8 cellular contexts compared by ENCODE assay signal in the genomic region with DNA sequence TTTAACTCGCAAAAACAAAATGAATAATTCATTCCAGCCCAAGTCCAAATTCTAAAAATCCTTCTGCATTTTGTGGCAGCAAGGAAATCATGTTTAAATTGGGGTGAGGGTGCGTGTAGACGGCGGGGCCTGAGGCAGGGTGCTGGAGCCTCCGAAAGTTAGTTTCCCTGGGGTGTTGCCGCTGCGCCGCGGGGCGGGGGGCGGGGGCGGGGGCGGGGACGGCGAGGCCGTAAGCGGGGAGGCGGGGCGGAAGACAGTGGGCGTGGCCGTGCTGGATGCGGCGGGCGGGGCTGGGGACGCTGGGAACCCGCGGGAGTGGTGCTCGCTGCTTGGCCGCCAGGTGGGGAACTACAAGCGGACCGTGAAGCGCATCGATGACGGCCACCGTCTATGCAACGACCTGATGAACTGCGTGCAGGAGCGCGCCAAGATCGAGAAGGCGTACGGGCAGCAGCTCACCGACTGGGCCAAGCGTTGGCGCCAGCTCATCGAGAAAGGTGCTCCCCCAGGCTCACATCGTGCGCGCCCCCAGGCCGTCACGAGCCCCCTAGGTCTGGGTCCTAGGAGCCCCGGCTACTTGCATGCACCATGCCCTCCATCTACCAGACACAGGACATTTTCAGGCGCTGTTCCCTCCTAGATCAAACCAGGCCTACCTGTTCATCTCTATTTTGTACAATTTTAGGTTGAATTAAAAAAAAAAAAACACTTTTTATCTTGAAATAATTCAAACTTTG. TPM values are rescaled to one million over a fixed set of nuclear protein-coding genes. Genes with fewer than 3 reads are reported as not detected.
DNase-seq lines count a peak whose midpoint lies in the region; ATAC-seq and TF ChIP-seq lines count a peak whose summit lies in the region.

No MANE protein-coding gene starts in this region.

- no peak for TF ChIP-seq POLR2A in breast epithelium (IDR thresholded peaks at IDR 0.05)

- H3K27me3 ChIP-seq in ACC112 (ENCODE audit: insufficient read depth, low read length) (no peaks in the 10 kb centered on the region), WERI-Rb-1 (ENCODE audit: insufficient read depth, low read depth, severe bottlenecking) (no peaks in the 10 kb centered on the region), breast epithelium (no peaks in the 10 kb centered on the region), smooth muscle cell (ENCODE audit: low read depth) (no peaks in the 10 kb centered on the region)

- peak overlapping the region; percentile 43 for H3K9ac ChIP-seq in smooth muscle cell (ENCODE audit: low read depth)

- peak; percentile 76 for ATAC-seq in GM18907 (IDR thresholded peaks at IDR 0.05; ENCODE audit: unreplicated experiment)
- peak; percentile 86 for ATAC-seq in HG03175 (IDR thresholded peaks at IDR 0.05; ENCODE audit: unreplicated experiment)

- H3K4me2 ChIP-seq in smooth muscle cell, result peak overlapping the region; percentile 90

- H3K4me1 ChIP-seq in ACC112 (ENCODE audit: control insufficient read depth, insufficient read depth, low read length, unreplicated experiment), result peaks cover 9% of the 10 kb centered on the region
- peaks cover 0 to 5% of the 10 kb centered on the region in 2 donors for H3K4me1 ChIP-seq in breast epithelium
- peaks cover 6% of the 10 kb centered on the region for H3K4me1 ChIP-seq in smooth muscle cell (ENCODE audit: low read depth)

- TF ChIP-seq CTCF in WERI-Rb-1 (IDR thresholded peaks at IDR 0.05; ENCODE audit: low read depth, low read length) (peak; percentile 98), breast epithelium (IDR thresholded peaks at IDR 0.05) (peak; percentile 66 to 87 (median 71)), smooth muscle cell (IDR thresholded peaks at IDR 0.05; ENCODE audit: borderline replicate concordance, insufficient read depth, poor library complexity, severe bottlenecking) (peak; percentile 51)

- H3K36me3 ChIP-seq in ACC112 (ENCODE audit: insufficient read depth, low read length) (no peaks in the 10 kb centered on the region), WERI-Rb-1 (peaks cover 22% of the 10 kb centered on the region), breast epithelium (no peaks in the 10 kb centered on the region), smooth muscle cell (ENCODE audit: low read depth) (no peaks in the 10 kb centered on the region)

- no peaks in the 10 kb centered on the region for H3F3A ChIP-seq in smooth muscle cell (ENCODE audit: low read depth)

- H4K20me1 ChIP-seq in smooth muscle cell (ENCODE audit: low read depth), result no peaks in the 10 kb centered on the region

- H3K9me3 ChIP-seq in WERI-Rb-1 (ENCODE audit: severe bottlenecking) (no peaks in the 10 kb centered on the region), breast epithelium (no peaks in the 10 kb centered on the region), smooth muscle cell (replicated peaks; ENCODE audit: low read depth) (no peaks in the 10 kb centered on the region)

- H3K4me3 ChIP-seq in ACC112 (ENCODE audit: low read depth, low read length), result peak overlapping the region; percentile 54
- peak overlapping the region; percentile 14 for H3K4me3 ChIP-seq in WERI-Rb-1 (ENCODE audit: low read depth, low read length)
- peak overlapping the region; percentile 4 to 58 (median 39) for H3K4me3 ChIP-seq in breast epithelium
- peak overlapping the region; percentile 56 for H3K4me3 ChIP-seq in smooth muscle cell

- H3K79me2 ChIP-seq in ACC112 (ENCODE audit: control insufficient read depth, insufficient read depth, low read length, unreplicated experiment) (no peaks in the 10 kb centered on the region), smooth muscle cell (ENCODE audit: low read depth) (no peaks in the 10 kb centered on the region)

- whole genome bisulfite sequencing in smooth muscle cell (ENCODE audit: low lambda C conversion rate), result 6% methylated on average over 37 of the region's 53 CpGs

- H3K27ac ChIP-seq in ACC112 (ENCODE audit: low read depth, low read length) (no peak overlapping the region), WERI-Rb-1 (peak overlapping the region; percentile 59), breast epithelium (peak overlapping the region in 1 of 2 donors; percentile 26), smooth muscle cell (ENCODE audit: low read depth) (no peak overlapping the region)

- peak overlapping the region; percentile 63 for H2AFZ ChIP-seq in ACC112 (ENCODE audit: low read length, unreplicated experiment)
- peak overlapping the region; percentile 90 for H2AFZ ChIP-seq in smooth muscle cell (ENCODE audit: low read depth)

- peak; percentile 95 for DNase-seq in NCI-H2227 (lab: John Stamatoyannopoulos, UW; ENCODE audit: unreplicated experiment)
- DNase-seq in WERI-Rb-1, result peak; percentile 99
- peak; percentile 86 to 96 for DNase-seq in breast epithelium (ENCODE audit: low spot score in 2 of 2)
- DNase-seq in iPS-NIHi7 (ENCODE audit: extremely low spot score), result peak; percentile 98
- DNase-seq in smooth muscle cell (lab: John Stamatoyannopoulos, UW; ENCODE audit: unreplicated experiment), result peak; percentile 83

- intact Hi-C loops in breast epithelium (cut with DNase I; ENCODE audit: low total_unique reads), result no loop called here

RNA-seq across cellular contexts. Expression of a gene that starts 29.0 kb away (rescaled TPM):
- 100 to 1,000 TPM in 1 of 3 donors, 10 to 100 TPM in 1, under 1 TPM in 1; 0.48 to 123 (median 89.0) TPM for total RNA-seq in breast epithelium
- not detected in 2 replicates for total RNA-seq in smooth muscle cell
- polyA plus RNA-seq in smooth muscle cell, result 0.16 and 0.21 TPM in 2 replicates
